In the genomic region with DNA sequence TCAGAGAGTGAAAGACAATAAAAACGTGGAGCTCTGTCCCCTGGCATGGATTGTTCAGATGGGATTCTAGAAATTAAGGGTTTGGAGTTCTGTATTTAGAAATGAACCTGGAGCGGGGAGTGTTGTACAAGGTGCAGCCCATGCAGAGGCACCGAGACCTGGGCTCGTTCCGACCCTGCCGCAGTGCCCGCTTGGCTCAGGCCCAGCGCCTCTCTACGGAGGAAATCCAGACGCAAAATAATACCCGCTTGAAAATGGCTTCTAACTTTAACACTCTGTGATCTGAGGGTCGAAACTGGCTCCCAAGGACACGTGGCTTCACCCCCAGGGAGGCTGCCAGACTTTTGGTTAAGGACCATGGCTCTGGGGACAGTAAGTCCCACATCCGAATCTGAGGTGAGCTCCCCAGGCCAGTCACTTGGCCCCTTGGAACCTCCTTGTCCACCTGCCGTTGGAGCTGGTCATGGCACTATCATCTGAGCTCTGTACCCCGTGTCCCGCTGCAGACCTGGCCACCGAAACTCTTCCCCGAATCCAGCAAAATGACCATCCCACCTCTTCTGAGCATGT, we compare ENCODE assay signal across 1 cellular context.
TF ChIP-seq lines count a peak whose summit lies in the region.

No MANE protein-coding gene starts in this region.

TF ChIP-seq in endothelial cell of umbilical vein, 7 proteins besides CTCF, POLR2A, EP300 and RAD21:
- TF ChIP-seq JUN (IDR thresholded peaks at IDR 0.05; ENCODE audit: borderline replicate concordance, insufficient read depth, insufficient read length, low read depth) (no peak), EZH2 (IDR thresholded peaks at IDR 0.05; ENCODE audit: borderline replicate concordance, low read depth, low read length, severe bottlenecking) (no peak), MYC (IDR thresholded peaks at IDR 0.05; ENCODE audit: low read depth, low read length) (no peak), FOS (IDR thresholded peaks at IDR 0.05; ENCODE audit: borderline replicate concordance, insufficient read depth, low read length) (no peak), GATA2 (IDR thresholded peaks at IDR 0.05; ENCODE audit: insufficient read depth, insufficient read length, low read depth, low read length) (no peak), POLR2AphosphoS5 (IDR thresholded peaks at IDR 0.05; ENCODE audit: insufficient read depth, low read depth, low read length) (no peak)
- TF ChIP-seq, protein P1, sequence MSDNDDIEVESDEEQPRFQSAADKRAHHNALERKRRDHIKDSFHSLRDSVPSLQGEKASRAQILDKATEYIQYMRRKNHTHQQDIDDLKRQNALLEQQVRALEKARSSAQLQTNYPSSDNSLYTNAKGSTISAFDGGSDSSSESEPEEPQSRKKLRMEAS (IDR thresholded peaks at IDR 0.05; ENCODE audit: insufficient read depth, insufficient read length), result no peak
